In the genomic region with DNA sequence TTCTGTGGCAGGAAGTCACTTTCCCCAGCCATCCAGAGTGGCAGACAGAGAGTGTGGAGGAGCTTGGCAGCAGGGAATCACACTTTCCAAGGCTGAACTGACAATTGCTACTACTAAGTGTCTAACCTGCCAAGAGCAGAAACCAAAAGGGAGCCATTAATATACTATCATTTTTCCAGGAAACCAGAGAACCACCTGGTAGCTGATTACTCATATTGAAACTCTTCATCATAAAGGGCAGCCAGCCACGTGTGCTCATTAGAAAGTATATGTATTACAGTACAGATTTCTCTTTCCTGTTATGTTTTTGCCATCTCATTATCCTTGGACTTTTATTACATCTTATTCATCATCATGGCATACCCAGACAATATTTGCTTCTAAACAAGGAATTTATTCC, we compare ENCODE assay signal across 11 cellular contexts.
DNase-seq lines count a peak whose midpoint lies in the region; ATAC-seq and TF ChIP-seq lines count a peak whose summit lies in the region.
"Had no signal": no experiment of that assay in that cellular context is flagged by ENCODE, and none has a peak within 500 bp of the region (broad histone marks: within the 10 kb centered on the region; RNA-seq: fewer than 3 reads in every experiment).

No MANE protein-coding gene starts in this region.

- no peak for TF ChIP-seq CTCF in GM20000 (IDR thresholded peaks at IDR 0.05; ENCODE audit: extremely low read depth, missing control alignments)

- ATAC-seq in GM18508 (IDR thresholded peaks at IDR 0.05; ENCODE audit: insufficient read depth, unreplicated experiment) (peak; percentile 89), GM19455 (IDR thresholded peaks at IDR 0.05; ENCODE audit: unreplicated experiment) (peak; percentile 81), HG02938 (IDR thresholded peaks at IDR 0.05; ENCODE audit: unreplicated experiment) (peak; percentile 87), HG03521 (IDR thresholded peaks at IDR 0.05; ENCODE audit: unreplicated experiment) (peak; percentile 59)

- DNase-seq in NCI-H2081 (lab: John Stamatoyannopoulos, UW) (no peak), NCI-H1417 (lab: John Stamatoyannopoulos, UW) (no peak), GM20000 (ENCODE audit: low spot score) (no peak)
- DNase-seq in stimulated activated CD4-positive, alpha-beta T cell treated with anti-CD3 and anti-CD28 coated beads, Interleukin-1b, Interleukin-23, amount 100 ng/mL, for 48 hours, result no peak
- DNase-seq: activated CD4-positive, alpha-beta T cell treated with anti-CD3 and anti-CD28 coated beads, Interleukin-2, amount 10 ng/mL, durations not matched to agents 24 days and 14 days; central memory CD4-positive, alpha-beta T cell; Kasumi-1 had no signal
